ENCODE assay signal across 28 cellular contexts in genomic region chr11:69837791-69838190, GRCh38. TPM values are rescaled to one million over a fixed set of nuclear protein-coding genes. Genes with fewer than 3 reads are reported as not detected.
A peak's percentile ranks its signal among the peaks of the same experiment; 100 is the strongest.
DNase-seq lines count a peak whose midpoint lies in the region; ATAC-seq and TF ChIP-seq lines count a peak whose summit lies in the region.
"Had no signal": no experiment of that assay in that cellular context is flagged by ENCODE, and none has a peak within 500 bp of the region (broad histone marks: within the 10 kb centered on the region; RNA-seq: fewer than 3 reads in every experiment).

No MANE protein-coding gene starts in this region.

- ATAC-seq in activated naive CD4-positive, alpha-beta T cell treated with anti-CD3 and anti-CD28 coated beads, Interleukin-2, amount 50 U/mL, for 72 hours: peak; percentile 46 to 75
- ATAC-seq in left lobe of liver: no peak
- peak; percentile 44 for ATAC-seq in stimulated activated effector memory CD8-positive, alpha-beta T cell treated with anti-CD3 and anti-CD28 coated beads, Interleukin-12 subunit alpha, Interleukin-12 subunit beta, amount 100 ng/mL, for 72 hours
- ATAC-seq in left ventricle myocardium superior: no peak
- ATAC-seq: A549, PC-3 had no signal

- peaks cover 5% of the 10 kb centered on the region in 2 donors for H3K9me3 Mint-ChIP-seq in activated naive CD4-positive, alpha-beta T cell treated with anti-CD3 and anti-CD28 coated beads, Interleukin-2, amount 50 U/mL, for 72 hours
- H3K9me3 Mint-ChIP-seq in activated naive CD4-positive, alpha-beta T cell treated with anti-CD3 and anti-CD28 coated beads for 36 hours: peaks cover 4% of the 10 kb centered on the region
- no peaks in the 10 kb centered on the region for H3K9me3 Mint-ChIP-seq in stimulated activated effector memory CD8-positive, alpha-beta T cell treated with anti-CD3 and anti-CD28 coated beads, Interleukin-12 subunit alpha, Interleukin-12 subunit beta, amount 100 ng/mL, for 72 hours
- H3K9me3 Mint-ChIP-seq: CD4-positive, alpha-beta memory T cell had no signal

- H3K27me3 Mint-ChIP-seq in activated naive CD4-positive, alpha-beta T cell treated with anti-CD3 and anti-CD28 coated beads for 36 hours (ENCODE audit: low read depth): peaks cover 34% of the 10 kb centered on the region

- H3K27ac Mint-ChIP-seq in activated naive CD4-positive, alpha-beta T cell treated with anti-CD3 and anti-CD28 coated beads, Interleukin-2, amount 50 U/mL, for 72 hours: no peak overlapping the region
- no peak overlapping the region for H3K27ac Mint-ChIP-seq in activated naive CD4-positive, alpha-beta T cell treated with anti-CD3 and anti-CD28 coated beads for 36 hours
- no peak overlapping the region for H3K27ac Mint-ChIP-seq in stimulated activated effector memory CD8-positive, alpha-beta T cell treated with anti-CD3 and anti-CD28 coated beads, Interleukin-12 subunit alpha, Interleukin-12 subunit beta, amount 100 ng/mL, for 72 hours
- H3K27ac Mint-ChIP-seq: CD4-positive, alpha-beta memory T cell had no signal

- CTCF ChIA-PET in activated naive CD4-positive, alpha-beta T cell treated with anti-CD3 and anti-CD28 coated beads for 36 hours (lab: Charles Lee): no interaction called here

- in situ Hi-C loops in GM13976 (cut with MboI; ENCODE audit: low sequenced_read_pairs, unreplicated experiment): no loop called here

- DNase-seq in activated naive CD4-positive, alpha-beta T cell treated with anti-CD3 and anti-CD28 coated beads, Interleukin-2, amount 50 U/mL, for 72 hours (ENCODE audit: low spot score in 2 of 2): peak in 1 of 2 donors; percentile 26
- no peak for DNase-seq in activated naive CD4-positive, alpha-beta T cell treated with anti-CD3 and anti-CD28 coated beads for 36 hours
- DNase-seq in GM13976 (ENCODE audit: low spot score) (peak; percentile 32), left lobe of liver (ENCODE audit: low spot score) (peak; percentile 23), NOMO-1 treated with dmso at 0.1 percent for 144 hours (lab: John Stamatoyannopoulos, UW; ENCODE audit: unreplicated experiment) (no peak), DMS153 (lab: John Stamatoyannopoulos, UW) (no peak), left ventricle myocardium superior (no peak)
- no peak for DNase-seq in stimulated activated effector memory CD8-positive, alpha-beta T cell treated with anti-CD3 and anti-CD28 coated beads, Interleukin-12 subunit alpha, Interleukin-12 subunit beta, amount 100 ng/mL, for 72 hours (ENCODE audit: low spot score in 2 of 2)
- DNase-seq: C1 segment of cervical spinal cord; CD4-positive, alpha-beta memory T cell; COR-L47; DND-41; HCEC 1CT; KBM-7; MV-4-11; NCI-H1105; NCI-H1436 treated with DMSO at 0.1 percent for 48 hours; NCI-H187 treated with DMSO at 0.1 percent for 48 hours; NCI-H2171 treated with DMSO at 0.1 percent for 48 hours; NCI-H524; NCI-H774; PC-3; Right ventricle myocardium superior had no signal

- intact Hi-C loops in activated naive CD4-positive, alpha-beta T cell treated with anti-CD3 and anti-CD28 coated beads for 36 hours (cut with micrococcal nuclease): no loop called here
- intact Hi-C loops in left ventricle myocardium superior (cut with micrococcal nuclease): no loop called here

- no peak for TF ChIP-seq CTCF in GM13976 (IDR thresholded peaks at IDR 0.05; ENCODE audit: borderline replicate concordance, control extremely low read depth, extremely low read depth, insufficient read depth, missing control alignments)

- H3K4me1 Mint-ChIP-seq in activated naive CD4-positive, alpha-beta T cell treated with anti-CD3 and anti-CD28 coated beads for 36 hours (ENCODE audit: low read depth): no peaks in the 10 kb centered on the region
- H3K4me1 Mint-ChIP-seq in stimulated activated effector memory CD8-positive, alpha-beta T cell treated with anti-CD3 and anti-CD28 coated beads, Interleukin-12 subunit alpha, Interleukin-12 subunit beta, amount 100 ng/mL, for 72 hours: peaks cover 24% of the 10 kb centered on the region

- peaks cover 0 to 6% of the 10 kb centered on the region in 2 donors for H3K36me3 Mint-ChIP-seq in activated naive CD4-positive, alpha-beta T cell treated with anti-CD3 and anti-CD28 coated beads, Interleukin-2, amount 50 U/mL, for 72 hours
- H3K36me3 Mint-ChIP-seq in activated naive CD4-positive, alpha-beta T cell treated with anti-CD3 and anti-CD28 coated beads for 36 hours (ENCODE audit: low read depth): no peaks in the 10 kb centered on the region
- H3K36me3 Mint-ChIP-seq in stimulated activated effector memory CD8-positive, alpha-beta T cell treated with anti-CD3 and anti-CD28 coated beads, Interleukin-12 subunit alpha, Interleukin-12 subunit beta, amount 100 ng/mL, for 72 hours: no peaks in the 10 kb centered on the region
- H3K36me3 Mint-ChIP-seq: CD4-positive, alpha-beta memory T cell had no signal

- H3K4me3 Mint-ChIP-seq in activated naive CD4-positive, alpha-beta T cell treated with anti-CD3 and anti-CD28 coated beads for 36 hours: no peak overlapping the region
- no peak overlapping the region for H3K4me3 Mint-ChIP-seq in stimulated activated effector memory CD8-positive, alpha-beta T cell treated with anti-CD3 and anti-CD28 coated beads, Interleukin-12 subunit alpha, Interleukin-12 subunit beta, amount 100 ng/mL, for 72 hours
- H3K4me3 Mint-ChIP-seq: CD4-positive, alpha-beta memory T cell had no signal

RNA-seq across cellular contexts. Expression of gene FGF3, which starts 18.6 kb away (rescaled TPM):
- not detected for total RNA-seq in activated naive CD4-positive, alpha-beta T cell treated with anti-CD3 and anti-CD28 coated beads, Interleukin-2, amount 50 U/mL, for 72 hours
- total RNA-seq in activated naive CD4-positive, alpha-beta T cell treated with anti-CD3 and anti-CD28 coated beads for 36 hours: not detected
- total RNA-seq in left lobe of liver (not detected), left ventricle myocardium superior (not detected)
- total RNA-seq: CD4-positive, alpha-beta memory T cell; LHCN-M2; MCF 10A; PC-3; Right ventricle myocardium superior; RPMI7951; SJSA1 had no signal

Comparison
In these comparisons a context has a peak if more than half of its experiments do, and no peak if none do; other contexts are left out.
1. ATAC-seq: peak in activated naive CD4-positive, alpha-beta T cell treated with anti-CD3 and anti-CD28 coated beads, Interleukin-2, amount 50 U/mL, for 72 hours (2 of 2) and stimulated activated effector memory CD8-positive, alpha-beta T cell treated with anti-CD3 and anti-CD28 coated beads, Interleukin-12 subunit alpha, Interleukin-12 subunit beta, amount 100 ng/mL, for 72 hours (single experiment); none in left lobe of liver (single experiment) and left ventricle myocardium superior (single experiment).
2. DNase-seq: peak in GM13976 (single experiment) and left lobe of liver (single experiment); none in activated naive CD4-positive, alpha-beta T cell treated with anti-CD3 and anti-CD28 coated beads for 36 hours (single experiment), stimulated activated effector memory CD8-positive, alpha-beta T cell treated with anti-CD3 and anti-CD28 coated beads, Interleukin-12 subunit alpha, Interleukin-12 subunit beta, amount 100 ng/mL, for 72 hours (0 of 2), NOMO-1 treated with dmso at 0.1 percent for 144 hours (single experiment), DMS153 (single experiment) and left ventricle myocardium superior (single experiment).